In genomic region chr11:46615756-46616155, GRCh38 we compare ENCODE assay signal across 1 cellular context.
TF ChIP-seq lines count a peak whose summit lies in the region.

No MANE protein-coding gene starts in this region.

TF ChIP-seq in A549, 52 proteins besides CTCF, POLR2A, EP300 and RAD21 (continued from another document):
- TF ChIP-seq HMGXB4 (CRISPR knock-in tag; IDR thresholded peaks at IDR 0.05; ENCODE audit: borderline replicate concordance) (no peak), CHD4 (IDR thresholded peaks at IDR 0.05; ENCODE audit: borderline replicate concordance) (no peak), FOXS1 (CRISPR knock-in tag; IDR thresholded peaks at IDR 0.05) (no peak), TFCP2L1 (CRISPR knock-in tag; IDR thresholded peaks at IDR 0.05) (no peak), KDM1A (IDR thresholded peaks at IDR 0.05; ENCODE audit: low read depth) (no peak), TP53 (CRISPR knock-in tag; IDR thresholded peaks at IDR 0.05) (no peak), POLR2AphosphoS2 (conservative IDR thresholded peaks at IDR 0.05; ENCODE audit: low read length) (no peak), MAFK (IDR thresholded peaks at IDR 0.05; ENCODE audit: partially characterized antibody) (no peak)
